ENCODE assay signal across 25 cellular contexts in genomic region chr9:137433349-137433915, GRCh38. TPM values are rescaled to one million over a fixed set of nuclear protein-coding genes. Genes with fewer than 3 reads are reported as not detected.
"Had no signal": no experiment of that assay in that cellular context is flagged by ENCODE, and none has a peak within 500 bp of the region (broad histone marks: within the 10 kb centered on the region; RNA-seq: fewer than 3 reads in every experiment).

No MANE protein-coding gene starts in this region.

- H3K27me3 ChIP-seq: heart right ventricle, vagina had no signal

- H3K36me3 Mint-ChIP-seq: activated naive CD8-positive, alpha-beta T cell; memory B cell; naive thymus-derived CD4-positive, alpha-beta T cell had no signal

- H3K4me1 Mint-ChIP-seq: activated CD4-positive, alpha-beta T cell treated with anti-CD3 and anti-CD28 coated beads for 36 hours; endodermal cell; naive thymus-derived CD4-positive, alpha-beta T cell; T-helper 17 cell had no signal

- ATAC-seq: activated CD4-positive, alpha-beta T cell treated with anti-CD3 and anti-CD28 coated beads for 36 hours; activated CD8-positive, alpha-beta T cell treated with anti-CD3 and anti-CD28 coated beads for 36 hours; activated T-cell treated with anti-CD3 and anti-CD28 coated beads, Interleukin-2, amount 50 U/mL, for 72 hours; gastrocnemius medialis; heart right ventricle; mucosa of descending colon; naive thymus-derived CD4-positive, alpha-beta T cell; T-helper 17 cell had no signal

- H3K9me3 Mint-ChIP-seq: activated CD8-positive, alpha-beta T cell treated with anti-CD3 and anti-CD28 coated beads for 36 hours; activated T-cell treated with anti-CD3 and anti-CD28 coated beads, Interleukin-2, amount 50 U/mL, for 72 hours; endodermal cell; memory B cell; naive thymus-derived CD4-positive, alpha-beta T cell had no signal

- H3K27ac ChIP-seq: gastrocnemius medialis, heart right ventricle, neutrophil, parathyroid adenoma, skin epidermis, tibial artery, vagina, WERI-Rb-1 had no signal

- H3K27ac Mint-ChIP-seq: activated CD4-positive, alpha-beta T cell treated with anti-CD3 and anti-CD28 coated beads for 36 hours; activated CD8-positive, alpha-beta T cell treated with anti-CD3 and anti-CD28 coated beads for 36 hours; activated naive CD8-positive, alpha-beta T cell; activated T-cell treated with anti-CD3 and anti-CD28 coated beads, Interleukin-2, amount 50 U/mL, for 72 hours; endodermal cell; memory B cell; naive thymus-derived CD4-positive, alpha-beta T cell; T-helper 17 cell had no signal

- H3K4me1 ChIP-seq: parathyroid adenoma had no signal

- DNase-seq: activated CD4-positive, alpha-beta T cell treated with anti-CD3 and anti-CD28 coated beads for 36 hours; activated CD8-positive, alpha-beta memory T cell treated with anti-CD3 and anti-CD28 coated beads, Interleukin-2, amount 50 U/mL, for 48 hours; activated CD8-positive, alpha-beta T cell treated with anti-CD3 and anti-CD28 coated beads for 36 hours; activated gamma-delta T cell; activated T-cell treated with anti-CD3 and anti-CD28 coated beads, Interleukin-2, amount 50 U/mL, for 72 hours; cerebellar nuclear complex; endodermal cell; gastrocnemius medialis; naive thymus-derived CD4-positive, alpha-beta T cell; retina; stimulated activated CD4-positive, alpha-beta T cell treated with anti-CD3 and anti-CD28 coated beads, Interleukin-4, amount 100 ng/mL, for 24 hours; stimulated activated naive CD4-positive, alpha-beta T cell; tibial artery; WERI-Rb-1 had no signal

- H3K9me3 ChIP-seq: gastrocnemius medialis, heart right ventricle, mucosa of descending colon, neutrophil, tibial artery, vagina had no signal

- H3K27me3 Mint-ChIP-seq: activated CD4-positive, alpha-beta T cell treated with anti-CD3 and anti-CD28 coated beads for 36 hours; activated CD8-positive, alpha-beta T cell treated with anti-CD3 and anti-CD28 coated beads for 36 hours; activated naive CD8-positive, alpha-beta T cell; naive thymus-derived CD4-positive, alpha-beta T cell; T-helper 17 cell had no signal

- H3K4me3 Mint-ChIP-seq: activated CD4-positive, alpha-beta T cell treated with anti-CD3 and anti-CD28 coated beads for 36 hours; activated CD8-positive, alpha-beta T cell treated with anti-CD3 and anti-CD28 coated beads for 36 hours; activated naive CD8-positive, alpha-beta T cell; activated T-cell treated with anti-CD3 and anti-CD28 coated beads, Interleukin-2, amount 50 U/mL, for 72 hours; endodermal cell; memory B cell; naive thymus-derived CD4-positive, alpha-beta T cell; T-helper 17 cell had no signal

- H3K4me3 ChIP-seq: gastrocnemius medialis, heart right ventricle, mucosa of descending colon, skin epidermis, tibial artery, vagina had no signal

RNA-seq across cellular contexts. Expression of gene ENTPD8, which starts 7.7 kb away (rescaled TPM):
- total RNA-seq: activated CD4-positive, alpha-beta T cell treated with anti-CD3 and anti-CD28 coated beads for 36 hours; activated CD8-positive, alpha-beta T cell treated with anti-CD3 and anti-CD28 coated beads for 36 hours; activated T-cell treated with anti-CD3 and anti-CD28 coated beads, Interleukin-2, amount 50 U/mL, for 72 hours; epithelial cell of proximal tubule; heart right ventricle; naive thymus-derived CD4-positive, alpha-beta T cell; subcutaneous adipose tissue; T-helper 17 cell; vagina had no signal
- polyA plus RNA-seq: naive thymus-derived CD4-positive, alpha-beta T cell had no signal
